In genomic region chr17:21001111-21001812, GRCh38 we compare ENCODE assay signal across 11 cellular contexts. TPM values are rescaled to one million over a fixed set of nuclear protein-coding genes. Genes with fewer than 3 reads are reported as not detected.
DNase-seq lines count a peak whose midpoint lies in the region; ATAC-seq and TF ChIP-seq lines count a peak whose summit lies in the region.
"Had no signal": no experiment of that assay in that cellular context is flagged by ENCODE, and none has a peak within 500 bp of the region (broad histone marks: within the 10 kb centered on the region; RNA-seq: fewer than 3 reads in every experiment).

No MANE protein-coding gene starts in this region.

- TF ChIP-seq RAD21 in neural cell (conservative IDR thresholded peaks at IDR 0.05) = no peak

- H3K9me2 ChIP-seq in neural cell (ENCODE audit: insufficient read depth, low read length) = no peaks in the 10 kb centered on the region

- H3K27ac Mint-ChIP-seq in CD14-positive monocyte = peak overlapping the region in 1 of 7 donors; percentile 80

- H3K79me2 ChIP-seq in neural cell (replicated peaks; ENCODE audit: insufficient read depth, low read length) = peaks cover 13% of the 10 kb centered on the region

- no peaks in the 10 kb centered on the region for H3F3A ChIP-seq in neural cell (ENCODE audit: insufficient read depth, low read length, poor library complexity, severe bottlenecking)

- no peak for TF ChIP-seq CTCF in CD14-positive monocyte (IDR thresholded peaks at IDR 0.05)
- no peak for TF ChIP-seq CTCF in dorsolateral prefrontal cortex (IDR thresholded peaks at IDR 0.05 in 54 of 56, conservative IDR thresholded peaks at IDR 0.05 in 2 of 56; ENCODE audit: low read depth in 1 of 56, partially characterized antibody in 56 of 56)
- no peak for TF ChIP-seq CTCF in neural cell (IDR thresholded peaks at IDR 0.05; ENCODE audit: poor library complexity, severe bottlenecking)

- no peak overlapping the region for H2AFZ ChIP-seq in neural cell (ENCODE audit: low read depth, low read length)

- H3K27ac ChIP-seq in dorsolateral prefrontal cortex = peak overlapping the region; percentile 29 to 99 (median 94)
- no peak overlapping the region for H3K27ac ChIP-seq in neural cell (ENCODE audit: low read length)
- no peak overlapping the region for H3K27ac ChIP-seq in SJCRH30

- peaks cover 40% of the 10 kb centered on the region for H4K20me1 ChIP-seq in neural cell (ENCODE audit: insufficient read depth)

- no peak for TF ChIP-seq EP300 in neural cell (conservative IDR thresholded peaks at IDR 0.05; ENCODE audit: poor library complexity, severe bottlenecking)

- H3K27me3 Mint-ChIP-seq in CD14-positive monocyte (ENCODE audit: low read depth in 3 of 3) = peaks cover 0 to 2% (median 0%) of the 10 kb centered on the region in 3 donors

- no peak overlapping the region for H3K4me3 Mint-ChIP-seq in CD14-positive monocyte

- H3K36me3 ChIP-seq in neural cell (ENCODE audit: insufficient read depth, low read length) (peaks cover 19% of the 10 kb centered on the region), SJCRH30 (peaks cover 78% of the 10 kb centered on the region)

- peaks cover 64 to 72% of the 10 kb centered on the region in 2 donors for H3K36me3 Mint-ChIP-seq in CD14-positive monocyte

- no peaks in the 10 kb centered on the region for H3K4me1 ChIP-seq in SJCRH30

- H3K4me1 Mint-ChIP-seq in CD14-positive monocyte = no peaks in the 10 kb centered on the region

- no peak overlapping the region for H3K9ac ChIP-seq in neural cell (ENCODE audit: low read length)

- H3K4me3 ChIP-seq in dorsolateral prefrontal cortex = peak overlapping the region in 21 of 59 donors; percentile 3 to 39 (median 16)
- no peak overlapping the region for H3K4me3 ChIP-seq in neural cell (ENCODE audit: low read length)
- H3K4me3 ChIP-seq in SJCRH30 = no peak overlapping the region

- H3K9me3 ChIP-seq in neural cell (ENCODE audit: low read length) (no peaks in the 10 kb centered on the region), SJCRH30 (replicated peaks) (no peaks in the 10 kb centered on the region)

- no peak for ATAC-seq in HG03354 (IDR thresholded peaks at IDR 0.05; ENCODE audit: poor library complexity, severe bottlenecking, unreplicated experiment)

- peak; percentile 13 for DNase-seq in CD14-positive monocyte (ENCODE audit: low spot score)
- peak; percentile 43 for DNase-seq in LHCN-M2 (ENCODE audit: low read depth)
- peak in 2 of 10 donors; percentile 55 to 63 for DNase-seq in dorsolateral prefrontal cortex
- no peak for DNase-seq in HuH-7.5 (ENCODE audit: low spot score)
- DNase-seq in cerebellar nuclear complex (lab: John Stamatoyannopoulos, UW) = no peak
- DNase-seq in SJCRH30 = no peak
- DNase-seq: activated gamma-delta T cell, DND-41, MV-4-11 had no signal

- intact Hi-C loops in CD14-positive monocyte (cut with micrococcal nuclease) (no loop called here), dorsolateral prefrontal cortex (cut with DNase I) (loop anchor here in 1 of 2 donors (5.0 kb wide), 1 partner anchor 41 kb away; the partner anchor contains the start of gene USP22)

- H3K27me3 ChIP-seq in dorsolateral prefrontal cortex (no peaks in the 10 kb centered on the region), neural cell (ENCODE audit: insufficient read depth, low read depth, low read length) (no peaks in the 10 kb centered on the region), SJCRH30 (no peaks in the 10 kb centered on the region)

- H3K4me2 ChIP-seq in neural cell (ENCODE audit: low read length) = no peak overlapping the region

- H3K9me3 Mint-ChIP-seq in CD14-positive monocyte = no peaks in the 10 kb centered on the region

TF ChIP-seq in neural cell, 6 proteins besides CTCF, POLR2A, EP300 and RAD21:
- TF ChIP-seq EZH2 (IDR thresholded peaks at IDR 0.05; ENCODE audit: borderline replicate concordance, insufficient read depth, low read length, poor library complexity, severe bottlenecking) (no peak), POLR2AphosphoS5 (IDR thresholded peaks at IDR 0.05) (peak; percentile 9), TAF1 (IDR thresholded peaks at IDR 0.05; ENCODE audit: low read depth) (no peak)

RNA-seq across cellular contexts. Expression of gene USP22, which starts 41.5 kb away (rescaled TPM):
- polyA plus RNA-seq in CD14-positive monocyte (10 to 100 TPM; 20.4 to 27.3 TPM), neural cell (269 and 274 TPM in 2 replicates)
- total RNA-seq in LHCN-M2 (2014; rRNA removed) (247 and 267 TPM in 2 replicates), dorsolateral prefrontal cortex (100 to 1,000 TPM; 223 to 385 (median 299) TPM)
- 131 TPM for polyA plus RNA-seq in LHCN-M2 (2012)
- polyA minus RNA-seq in neural cell = 638 and 676 TPM in 2 replicates
- 621 and 662 TPM in 2 replicates for total RNA-seq in SJCRH30 (2014; rRNA removed; shearing (Covaris generic))

Comparison
In these comparisons a context has a peak if more than half of its experiments do, and no peak if none do; other contexts are left out.
1. DNase-seq: peak in CD14-positive monocyte (single experiment) and LHCN-M2 (single experiment); none in HuH-7.5 (single experiment), cerebellar nuclear complex (0 of 2) and SJCRH30 (0 of 2).
2. H3K27ac ChIP-seq: peak in dorsolateral prefrontal cortex (59 of 59); none in neural cell (single experiment) and SJCRH30 (single experiment).